In genomic region chr1:150173161-150173585, GRCh38 we compare ENCODE assay signal across 1 cellular context.
TF ChIP-seq lines count a peak whose summit lies in the region.

No MANE protein-coding gene starts in this region.

TF ChIP-seq in GM23338, 12 proteins besides CTCF, POLR2A, EP300 and RAD21:
- TF ChIP-seq EZH2 (IDR thresholded peaks at IDR 0.05; ENCODE audit: low read depth, unreplicated experiment) (no peak), ZNF331 (CRISPR knock-in tag; IDR thresholded peaks at IDR 0.05; ENCODE audit: low read depth) (no peak), JUNB (IDR thresholded peaks at IDR 0.05; ENCODE audit: unreplicated experiment) (no peak), POLR2AphosphoS5 (IDR thresholded peaks at IDR 0.05; ENCODE audit: low read depth) (no peak), STAT1 (IDR thresholded peaks at IDR 0.05; ENCODE audit: unreplicated experiment) (no peak), REST (IDR thresholded peaks at IDR 0.05; ENCODE audit: unreplicated experiment) (no peak), CREB1 (CRISPR knock-in tag; IDR thresholded peaks at IDR 0.05; ENCODE audit: low read depth) (no peak), ETS1 (IDR thresholded peaks at IDR 0.05) (no peak), EZH2phosphoT487 (IDR thresholded peaks at IDR 0.05; ENCODE audit: unreplicated experiment) (no peak), ZNF114 (CRISPR knock-in tag; IDR thresholded peaks at IDR 0.05) (no peak)
